In the genomic region with DNA sequence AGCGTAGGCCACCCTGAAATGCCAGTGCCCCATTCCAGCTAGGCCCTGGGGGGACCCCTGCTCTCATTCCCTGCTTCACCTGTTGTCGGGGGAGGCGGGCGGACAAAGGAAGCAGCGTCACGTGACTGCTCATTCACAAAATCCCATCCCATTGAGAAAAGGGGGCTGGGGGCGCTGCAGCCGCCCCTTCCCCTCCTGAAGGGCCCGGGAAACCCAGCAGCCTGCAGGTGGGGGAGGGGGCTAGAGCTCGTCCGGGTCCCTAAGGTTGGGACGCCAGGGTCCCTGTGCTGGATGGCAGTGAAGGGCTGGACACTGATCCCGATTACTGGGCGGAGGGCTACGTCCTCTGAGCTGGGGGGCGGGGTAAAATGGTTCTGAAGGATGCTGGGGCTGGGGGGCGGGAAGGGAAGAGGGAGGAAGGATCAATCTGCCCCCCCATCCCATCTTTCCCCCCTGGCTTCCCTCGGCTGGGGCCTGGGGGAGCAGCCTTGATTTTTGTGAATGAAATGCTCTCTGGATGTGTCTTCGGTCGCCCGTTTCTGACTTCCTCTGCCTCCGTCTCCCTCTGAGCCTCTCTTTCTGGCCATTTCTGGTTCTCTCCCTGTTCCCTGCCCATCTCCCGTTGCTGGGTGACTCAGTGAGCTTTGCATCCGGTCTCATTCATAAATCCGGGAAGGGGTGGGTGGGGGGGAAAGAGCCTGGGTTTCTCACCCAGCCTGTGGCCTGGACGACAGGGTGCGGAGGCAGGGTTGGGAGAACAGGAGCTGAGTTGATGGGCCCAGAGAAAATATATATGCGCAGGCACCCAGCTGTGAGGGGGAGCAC, we compare ENCODE assay signal across 9 cellular contexts. TPM values are rescaled to one million over a fixed set of nuclear protein-coding genes. Genes with fewer than 3 reads are reported as not detected.
A peak's percentile ranks its signal among the peaks of the same experiment; 100 is the strongest.
DNase-seq lines count a peak whose midpoint lies in the region; ATAC-seq and TF ChIP-seq lines count a peak whose summit lies in the region.
"Had no signal": no experiment of that assay in that cellular context is flagged by ENCODE, and none has a peak within 500 bp of the region (broad histone marks: within the 10 kb centered on the region; RNA-seq: fewer than 3 reads in every experiment).

No MANE protein-coding gene starts in this region.

- peaks cover 0 to 42% (median 25%) of the 10 kb centered on the region in 12 donors for H3K4me1 ChIP-seq in heart left ventricle
- peaks cover 19% of the 10 kb centered on the region for H3K4me1 ChIP-seq in SJSA1 (replicated peaks)
- H3K4me1 ChIP-seq in esophagus muscularis mucosa, result peaks cover 33 to 47% (median 43%) of the 10 kb centered on the region in 4 donors
- H3K4me1 ChIP-seq in osteoblast (ENCODE audit: insufficient read depth, low read length), result peaks cover 27% of the 10 kb centered on the region

- H3K27me3 ChIP-seq in heart left ventricle (peaks cover 0 to 43% (median 5%) of the 10 kb centered on the region in 9 donors), SJSA1 (replicated peaks) (no peaks in the 10 kb centered on the region), esophagus muscularis mucosa (peaks cover 0 to 56% (median 6%) of the 10 kb centered on the region in 4 donors), osteoblast (ENCODE audit: insufficient read depth, low read length) (no peaks in the 10 kb centered on the region)

- peak overlapping the region; percentile 94 for H3K4me2 ChIP-seq in osteoblast (ENCODE audit: insufficient read depth, low read length)

- H3K9me3 ChIP-seq in heart left ventricle (no peaks in the 10 kb centered on the region), SJSA1 (replicated peaks) (no peaks in the 10 kb centered on the region; the same call in 1 of the 2 replicates), esophagus muscularis mucosa (no peaks in the 10 kb centered on the region), osteoblast (ENCODE audit: low read depth, low read length) (no peaks in the 10 kb centered on the region)

- TF ChIP-seq EP300 in esophagus muscularis mucosa (IDR thresholded peaks at IDR 0.05), result no peak

- DNase-seq in heart left ventricle (peak in 1 of 5 donors; percentile 53), Right ventricle myocardium superior (no peak), SJSA1 (ENCODE audit: low read depth in 1 of 2, low spot score in 2 of 2) (peak; percentile 60 to 80), esophagus muscularis mucosa (ENCODE audit: extremely low spot score) (no peak), osteoblast (ENCODE audit: insufficient read length, low spot score, missing footprints) (peak; percentile 100), SIG-M5 treated with dmso at 0.1 percent for 504 hours (lab: John Stamatoyannopoulos, UW; ENCODE audit: unreplicated experiment) (no peak)
- DNase-seq in activated effector memory CD4-positive, alpha-beta T cell treated with anti-CD3 and anti-CD28 coated beads, Interleukin-2, amount 50 U/mL, for 16 hours, result no peak

- peaks cover 23% of the 10 kb centered on the region for H3K79me2 ChIP-seq in osteoblast (ENCODE audit: insufficient read depth, low read length)

- WGBS in heart left ventricle, 4 donors, result 3 to 7% (median 5%) methylated on average over 21 to 28 of the region's 28 CpGs
- WGBS in esophagus muscularis mucosa, result 8% methylated on average over 23 of the region's 28 CpGs

- intact Hi-C loops in heart left ventricle (cut with DNase I), result no loop called here
- intact Hi-C loops in Right ventricle myocardium superior (cut with DNase I), result no loop called here
- intact Hi-C loops in esophagus muscularis mucosa (cut with DNase I), result no loop called here

- TF ChIP-seq POLR2A in heart left ventricle (IDR thresholded peaks at IDR 0.05) (no peak), esophagus muscularis mucosa (IDR thresholded peaks at IDR 0.05; ENCODE audit: low read depth) (no peak)

- TF ChIP-seq CTCF in heart left ventricle (IDR thresholded peaks at IDR 0.05) (no peak), esophagus muscularis mucosa (IDR thresholded peaks at IDR 0.05) (no peak), osteoblast (IDR thresholded peaks at IDR 0.05; ENCODE audit: extremely low read depth, low read depth, low read length) (no peak)

- H4K20me1 ChIP-seq in osteoblast (ENCODE audit: insufficient read depth, low read length), result peaks cover 19% of the 10 kb centered on the region

- H3K27ac ChIP-seq in heart left ventricle (peak overlapping the region in 6 of 12 donors; percentile 26 to 80 (median 52)), SJSA1 (peak overlapping the region; percentile 59), esophagus muscularis mucosa (replicated peaks in 1 of 4) (peak overlapping the region; percentile 40 to 75 (median 72)), osteoblast (ENCODE audit: low read depth, low read length) (peak overlapping the region; percentile 82)

- H3K4me3 ChIP-seq in heart left ventricle (peak overlapping the region in 11 of 12 donors; percentile 33 to 69 (median 56)), SJSA1 (peak overlapping the region; percentile 51), esophagus muscularis mucosa (peak overlapping the region; percentile 49 to 72 (median 58)), osteoblast (ENCODE audit: insufficient read depth, low read length) (peak overlapping the region; percentile 97)

- peaks cover 0 to 19% (median 9%) of the 10 kb centered on the region in 9 donors for H3K36me3 ChIP-seq in heart left ventricle
- H3K36me3 ChIP-seq in SJSA1, result peaks cover 43% of the 10 kb centered on the region
- peaks cover 4 to 22% (median 21%) of the 10 kb centered on the region in 4 donors for H3K36me3 ChIP-seq in esophagus muscularis mucosa
- peaks cover 28% of the 10 kb centered on the region for H3K36me3 ChIP-seq in osteoblast (ENCODE audit: insufficient read depth, low read length)

- H2AFZ ChIP-seq in osteoblast (ENCODE audit: low read length), result peak overlapping the region; percentile 71

- ATAC-seq in heart left ventricle (peak in 2 of 4 donors; percentile 10 to 16), Right ventricle myocardium superior (ENCODE audit: poor library complexity) (no peak), HG02571 (IDR thresholded peaks at IDR 0.05; ENCODE audit: unreplicated experiment) (no peak)

RNA-seq across cellular contexts. Expression of gene SPRED3, which starts 0.8 kb away (rescaled TPM):
- total RNA-seq in heart left ventricle, result 1 to 10 TPM in 2 of 9 donors, under 1 TPM in 6, not detected in 1; 0.18 to 3.1 (median 0.72) TPM
- polyA plus RNA-seq in heart left ventricle, result 1 to 10 TPM in 1 of 2 donors, under 1 TPM in 1; 0.30 to 1.3 TPM
- total RNA-seq in Right ventricle myocardium superior, result 0.40 TPM
- total RNA-seq in SJSA1 (2014; rRNA removed; shearing (Covaris generic)), result 0.79 and 1.0 TPM in 2 replicates
- under 1 TPM; 0.46 to 0.83 (median 0.59) TPM for total RNA-seq in esophagus muscularis mucosa
- 1.8 and 2.2 TPM in 2 replicates for total RNA-seq in osteoblast

RNA-seq across cellular contexts. Expression of gene GGN, which starts 1.5 kb away (rescaled TPM):
- total RNA-seq in heart left ventricle (under 1 TPM in 5 of 9 donors, not detected in 4; 0.18 to 0.67 (median 0.31) TPM), Right ventricle myocardium superior (0.27 TPM), esophagus muscularis mucosa (1 to 10 TPM in 1 of 4 donors, under 1 TPM in 2, not detected in 1; 0.33 to 2.2 (median 0.91) TPM), osteoblast (0.29 and 0.36 TPM in 2 replicates)
- polyA plus RNA-seq in heart left ventricle, result under 1 TPM; 0.15 to 0.42 TPM
- total RNA-seq in SJSA1 (2014; rRNA removed; shearing (Covaris generic)), result 0.47 and 0.71 TPM in 2 replicates

RNA-seq across cellular contexts. Expression of gene FAM98C, which starts 13.6 kb away (rescaled TPM):
- total RNA-seq in heart left ventricle, result 10 to 100 TPM in 8 of 9 donors, 1 to 10 TPM in 1; 9.3 to 15.8 (median 11.9) TPM
- polyA plus RNA-seq in heart left ventricle, result 10 to 100 TPM in 1 of 2 donors, 1 to 10 TPM in 1; 9.6 to 10.3 TPM
- total RNA-seq in Right ventricle myocardium superior, result 10.5 TPM
- total RNA-seq in SJSA1 (2014; rRNA removed; shearing (Covaris generic)), result 22.9 and 41.5 TPM in 2 replicates
- 10 to 100 TPM; 16.2 to 22.0 (median 19.7) TPM for total RNA-seq in esophagus muscularis mucosa
- total RNA-seq in osteoblast, result 12.1 and 14.1 TPM in 2 replicates

RNA-seq across cellular contexts. Expression of gene PSMD8, which starts 14.9 kb away (rescaled TPM):
- total RNA-seq in heart left ventricle, result 100 to 1,000 TPM; 237 to 690 (median 325) TPM
- polyA plus RNA-seq in heart left ventricle, result 100 to 1,000 TPM; 186 to 663 TPM
- total RNA-seq in Right ventricle myocardium superior, result 299 TPM
- total RNA-seq in SJSA1 (2014; rRNA removed; shearing (Covaris generic)), result 248 and 454 TPM in 2 replicates
- total RNA-seq in esophagus muscularis mucosa, result 100 to 1,000 TPM; 145 to 259 (median 212) TPM
- total RNA-seq in osteoblast, result 285 and 299 TPM in 2 replicates

RNA-seq across cellular contexts. Expression of gene RASGRP4, which starts 36.7 kb away (rescaled TPM):
- total RNA-seq in heart left ventricle (1 to 10 TPM in 6 of 9 donors, under 1 TPM in 3; 0.51 to 6.7 (median 1.4) TPM), Right ventricle myocardium superior (1.8 TPM), esophagus muscularis mucosa (1 to 10 TPM; 3.2 to 7.8 (median 4.4) TPM), osteoblast (not detected in 2 replicates)
- polyA plus RNA-seq in heart left ventricle, result under 1 TPM; 0.61 to 0.91 TPM
- total RNA-seq in SJSA1 (2014; rRNA removed; shearing (Covaris generic)), result not detected in 2 replicates
- total RNA-seq: dermis microvascular lymphatic vessel endothelial cell had no signal

Comparison
In these comparisons a context has a peak if more than half of its experiments do, and no peak if none do; other contexts are left out.
1. DNase-seq: peak in SJSA1 (2 of 2) and osteoblast (single experiment); none in Right ventricle myocardium superior (single experiment), esophagus muscularis mucosa (single experiment), SIG-M5 treated with dmso at 0.1 percent for 504 hours (single experiment) and activated effector memory CD4-positive, alpha-beta T cell treated with anti-CD3 and anti-CD28 coated beads, Interleukin-2, amount 50 U/mL, for 16 hours (single experiment).
2. Peak in every context shown above with its lines, with median percentiles within 50 percentile points of each other: H3K4me3 ChIP-seq.